Comparison of ENCODE assay signal across 21 cellular contexts in the genomic region with DNA sequence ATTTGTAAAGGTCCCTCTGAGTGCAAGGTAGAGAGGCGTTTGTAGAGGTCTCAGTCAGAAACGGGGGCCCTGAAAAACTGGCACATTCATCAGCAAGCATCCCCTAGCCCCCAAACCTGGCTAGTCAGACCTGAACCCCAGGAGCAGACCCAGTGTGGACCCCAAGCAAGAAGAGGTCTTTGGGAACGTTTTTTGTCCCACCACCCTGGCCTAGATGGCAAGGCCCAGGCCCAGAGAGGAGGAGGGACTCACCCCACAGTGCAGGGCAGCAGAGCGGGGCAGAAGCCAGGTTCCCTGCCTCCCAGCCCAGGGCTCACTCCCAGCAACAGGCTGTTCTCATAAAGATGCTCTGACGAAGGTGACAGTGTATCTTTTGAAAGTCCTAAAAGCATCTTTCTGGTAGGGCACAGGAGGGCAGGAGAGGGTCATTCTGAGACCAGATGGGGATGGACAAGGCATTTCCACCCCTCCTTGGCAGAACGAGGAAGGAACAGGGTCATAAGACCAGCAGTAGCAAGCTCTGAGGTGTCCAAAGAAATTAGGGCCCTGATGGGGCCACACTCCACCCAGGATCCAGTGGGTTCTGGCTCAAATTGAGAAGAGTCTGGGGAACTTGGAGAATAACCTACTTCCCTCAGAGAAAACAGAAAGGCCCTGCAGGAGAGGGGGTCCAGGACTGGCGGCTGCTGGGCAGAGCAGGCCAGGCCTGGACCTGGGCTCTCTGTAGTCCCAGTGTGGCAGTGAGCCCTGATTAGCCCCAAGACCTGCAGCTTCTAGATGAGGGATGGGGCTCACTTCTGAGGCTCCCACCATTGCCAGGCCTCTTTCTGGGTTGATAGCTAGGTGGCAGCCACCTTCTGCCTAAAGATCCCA. TPM values are rescaled to one million over a fixed set of nuclear protein-coding genes. Genes with fewer than 3 reads are reported as not detected.
DNase-seq lines count a peak whose midpoint lies in the region; ATAC-seq and TF ChIP-seq lines count a peak whose summit lies in the region.
"Had no signal": no experiment of that assay in that cellular context is flagged by ENCODE, and none has a peak within 500 bp of the region (broad histone marks: within the 10 kb centered on the region; RNA-seq: fewer than 3 reads in every experiment).

No MANE protein-coding gene starts in this region.

- TF ChIP-seq POLR2A in heart left ventricle (IDR thresholded peaks at IDR 0.05): no peak
- no peak for TF ChIP-seq POLR2A in prostate gland (IDR thresholded peaks at IDR 0.05)

- H3K9me3 ChIP-seq in heart left ventricle (no peaks in the 10 kb centered on the region), prostate gland (no peaks in the 10 kb centered on the region)
- H3K9me3 ChIP-seq in naive thymus-derived CD4-positive, alpha-beta T cell (ENCODE audit: control insufficient read depth in 2 of 3, low read length in 3 of 3): no peaks in the 10 kb centered on the region
- H3K9me3 ChIP-seq: BE2C, pancreas, tibial artery had no signal

- peak overlapping the region; percentile 41 for H3K27ac Mint-ChIP-seq in activated T-helper 17 cell treated with anti-CD3 and anti-CD28 coated beads, Interleukin-2, amount 50 U/mL, for 72 hours
- H3K27ac Mint-ChIP-seq in naive thymus-derived CD4-positive, alpha-beta T cell: peak overlapping the region in 1 of 9 donors; percentile 83
- H3K27ac Mint-ChIP-seq: mesothelial cell of epicardium, T-cell had no signal

- H3K36me3 ChIP-seq in heart left ventricle (no peaks in the 10 kb centered on the region), prostate gland (no peaks in the 10 kb centered on the region)
- no peaks in the 10 kb centered on the region for H3K36me3 ChIP-seq in naive thymus-derived CD4-positive, alpha-beta T cell (ENCODE audit: control insufficient read depth in 2 of 3, insufficient read depth in 3 of 3, low read length in 3 of 3)
- H3K36me3 ChIP-seq: BE2C, pancreas, tibial artery had no signal

- H3K27me3 Mint-ChIP-seq in activated T-helper 17 cell treated with anti-CD3 and anti-CD28 coated beads, Interleukin-2, amount 50 U/mL, for 72 hours: no peaks in the 10 kb centered on the region
- peaks cover 0 to 9% (median 0%) of the 10 kb centered on the region in 5 donors for H3K27me3 Mint-ChIP-seq in naive thymus-derived CD4-positive, alpha-beta T cell

- WGBS in heart left ventricle, 4 donors: 82 to 89% (median 88%) methylated on average over 6 to 7 of the region's 7 CpGs
- 80% methylated on average over 7 of the region's 7 CpGs for WGBS in prostate gland

- H3K27me3 ChIP-seq in heart left ventricle (no peaks in the 10 kb centered on the region), prostate gland (replicated peaks; ENCODE audit: insufficient read depth) (no peaks in the 10 kb centered on the region)
- no peaks in the 10 kb centered on the region for H3K27me3 ChIP-seq in naive thymus-derived CD4-positive, alpha-beta T cell (ENCODE audit: control insufficient read depth in 2 of 2, insufficient read depth in 2 of 2, low read length in 2 of 2)
- H3K27me3 ChIP-seq: BE2C, pancreas, tibial artery had no signal

- H3K27ac ChIP-seq in heart left ventricle (peak overlapping the region; percentile 64 to 93 (median 82)), prostate gland (peak overlapping the region; percentile 49 to 61)
- no peak overlapping the region for H3K27ac ChIP-seq in naive thymus-derived CD4-positive, alpha-beta T cell (ENCODE audit: low read depth, low read length)
- H3K27ac ChIP-seq: pancreas had no signal

- CTCF ChIA-PET in naive thymus-derived CD4-positive, alpha-beta T cell (lab: Charles Lee): no interaction called here

- no peaks in the 10 kb centered on the region for H3K36me3 Mint-ChIP-seq in activated T-helper 17 cell treated with anti-CD3 and anti-CD28 coated beads, Interleukin-2, amount 50 U/mL, for 72 hours (ENCODE audit: low read depth)
- H3K36me3 Mint-ChIP-seq in naive thymus-derived CD4-positive, alpha-beta T cell: no peaks in the 10 kb centered on the region
- H3K36me3 Mint-ChIP-seq: T-cell had no signal

- intact Hi-C loops in heart left ventricle (cut with DNase I) (no loop called here), prostate gland (cut with DNase I) (no loop called here)
- intact Hi-C loops in naive thymus-derived CD4-positive, alpha-beta T cell (cut with micrococcal nuclease): no loop called here

- H3K4me1 ChIP-seq in heart left ventricle (peaks cover 12 to 39% (median 26%) of the 10 kb centered on the region in 12 donors), prostate gland (replicated peaks) (no peaks in the 10 kb centered on the region)
- no peaks in the 10 kb centered on the region for H3K4me1 ChIP-seq in naive thymus-derived CD4-positive, alpha-beta T cell (ENCODE audit: control insufficient read depth in 2 of 2, insufficient read depth in 2 of 2, low read length in 2 of 2)
- H3K4me1 ChIP-seq: BE2C, pancreas had no signal

- POLR2A ChIA-PET in naive thymus-derived CD4-positive, alpha-beta T cell (lab: Charles Lee): no interaction called here

- no peaks in the 10 kb centered on the region for H3K4me1 Mint-ChIP-seq in activated T-helper 17 cell treated with anti-CD3 and anti-CD28 coated beads, Interleukin-2, amount 50 U/mL, for 72 hours
- H3K4me1 Mint-ChIP-seq in naive thymus-derived CD4-positive, alpha-beta T cell: no peaks in the 10 kb centered on the region
- H3K4me1 Mint-ChIP-seq: T-cell had no signal

- H3K4me3 ChIP-seq in heart left ventricle (no peak overlapping the region), prostate gland (no peak overlapping the region)
- no peak overlapping the region for H3K4me3 ChIP-seq in naive thymus-derived CD4-positive, alpha-beta T cell (ENCODE audit: low read length)
- H3K4me3 ChIP-seq: pancreas, tibial artery had no signal

- no peaks in the 10 kb centered on the region for H3K9me3 Mint-ChIP-seq in activated T-helper 17 cell treated with anti-CD3 and anti-CD28 coated beads, Interleukin-2, amount 50 U/mL, for 72 hours
- no peaks in the 10 kb centered on the region for H3K9me3 Mint-ChIP-seq in naive thymus-derived CD4-positive, alpha-beta T cell
- H3K9me3 Mint-ChIP-seq: activated T-cell treated with anti-CD3 and anti-CD28 coated beads, Interleukin-2, amount 50 U/mL, for 4 hours; T-cell had no signal

- DNase-seq in ELF-1 (ENCODE audit: low read depth, low spot score): peak; percentile 1
- peak in 3 of 5 donors; percentile 12 to 22 (median 20) for DNase-seq in heart left ventricle
- no peak for DNase-seq in prostate gland (ENCODE audit: low spot score)
- no peak for DNase-seq in NOMO-1 treated with dmso at 0.1 percent for 144 hours (lab: John Stamatoyannopoulos, UW; ENCODE audit: unreplicated experiment)
- no peak for DNase-seq in naive thymus-derived CD4-positive, alpha-beta T cell
- no peak for DNase-seq in HuH-7 (ENCODE audit: low spot score)
- DNase-seq: activated CD4-positive, CD25-positive, alpha-beta regulatory T cell; activated T-cell treated with anti-CD3 and anti-CD28 coated beads, Interleukin-2, amount 50 U/mL, for 4 hours; BE2C; DMS53; NCI-H187 treated with DMSO at 0.1 percent for 48 hours; NCI-H524 treated with DMSO at 0.1 percent for 48 hours; stimulated activated CD4-positive, alpha-beta T cell treated with anti-CD3 and anti-CD28 coated beads, Interleukin-15, amount 100 ng/mL, for 24 hours had no signal

- ATAC-seq in activated T-helper 17 cell treated with anti-CD3 and anti-CD28 coated beads, Interleukin-2, amount 50 U/mL, for 72 hours (replicated peaks): no peak
- ATAC-seq in heart left ventricle (peak; percentile 5 to 27 (median 12)), GM19035 (IDR thresholded peaks at IDR 0.05; ENCODE audit: unreplicated experiment) (no peak)
- no peak for ATAC-seq in naive thymus-derived CD4-positive, alpha-beta T cell
- ATAC-seq: activated T-cell treated with anti-CD3 and anti-CD28 coated beads, Interleukin-2, amount 50 U/mL, for 4 hours; pancreas had no signal

- TF ChIP-seq CTCF in heart left ventricle (IDR thresholded peaks at IDR 0.05) (no peak), prostate gland (IDR thresholded peaks at IDR 0.05) (no peak)

- no peak overlapping the region for H3K4me3 Mint-ChIP-seq in activated T-helper 17 cell treated with anti-CD3 and anti-CD28 coated beads, Interleukin-2, amount 50 U/mL, for 72 hours
- no peak overlapping the region for H3K4me3 Mint-ChIP-seq in naive thymus-derived CD4-positive, alpha-beta T cell
- H3K4me3 Mint-ChIP-seq: activated T-cell treated with anti-CD3 and anti-CD28 coated beads, Interleukin-2, amount 50 U/mL, for 4 hours; mesothelial cell of epicardium; T-cell had no signal

RNA-seq across cellular contexts. Expression of gene ADRA2B, which starts 18.2 kb away (rescaled TPM):
- 1 to 10 TPM in 1 of 2 donors, under 1 TPM in 1; 0.09 to 1.3 TPM for total RNA-seq in activated T-helper 17 cell treated with anti-CD3 and anti-CD28 coated beads, Interleukin-2, amount 50 U/mL, for 72 hours
- total RNA-seq in heart left ventricle (1 to 10 TPM; 2.2 to 6.1 (median 3.6) TPM), prostate gland (1 to 10 TPM in 1 of 2 donors, under 1 TPM in 1; 0.23 to 5.0 TPM)
- polyA plus RNA-seq in heart left ventricle: 1 to 10 TPM; 1.5 to 3.5 TPM
- under 1 TPM in 3 of 5 experiments, not detected in 2; 0.15 to 0.93 (median 0.76) TPM for total RNA-seq in naive thymus-derived CD4-positive, alpha-beta T cell
- not detected for polyA plus RNA-seq in naive thymus-derived CD4-positive, alpha-beta T cell
- total RNA-seq: M059J had no signal

RNA-seq across cellular contexts. Expression of gene ASTL, which starts 40.1 kb away (rescaled TPM):
- 1 to 10 TPM in 1 of 2 donors, under 1 TPM in 1; 0.93 to 6.9 TPM for total RNA-seq in activated T-helper 17 cell treated with anti-CD3 and anti-CD28 coated beads, Interleukin-2, amount 50 U/mL, for 72 hours
- not detected for total RNA-seq in heart left ventricle
- polyA plus RNA-seq in heart left ventricle: under 1 TPM in 1 of 2 donors, not detected in 1; 0.14 TPM
- under 1 TPM in 1 of 2 donors, not detected in 1; 0.57 TPM for total RNA-seq in prostate gland
- 1 to 10 TPM in 2 of 5 experiments, under 1 TPM in 3; 0.65 to 7.5 (median 0.86) TPM for total RNA-seq in naive thymus-derived CD4-positive, alpha-beta T cell
- under 1 TPM in 1 of 2 donors, not detected in 1; 0.19 TPM for polyA plus RNA-seq in naive thymus-derived CD4-positive, alpha-beta T cell
- total RNA-seq: dermis microvascular lymphatic vessel endothelial cell, pancreas had no signal

RNA-seq across cellular contexts. Expression of gene DUSP2, which starts 47.1 kb away (rescaled TPM):
- total RNA-seq in activated T-helper 17 cell treated with anti-CD3 and anti-CD28 coated beads, Interleukin-2, amount 50 U/mL, for 72 hours: 100 to 1,000 TPM in 1 of 2 donors, 10 to 100 TPM in 1; 82.0 to 379 TPM
- total RNA-seq in heart left ventricle (10 to 100 TPM in 1 of 9 donors, 1 to 10 TPM in 6, under 1 TPM in 2; 0.56 to 11.1 (median 2.7) TPM), prostate gland (10 to 100 TPM in 1 of 2 donors, 1 to 10 TPM in 1; 5.2 to 45.7 TPM)
- polyA plus RNA-seq in heart left ventricle: 10 to 100 TPM in 1 of 2 donors, 1 to 10 TPM in 1; 1.4 to 23.1 TPM
- 100 to 1,000 TPM in 2 of 5 experiments, 10 to 100 TPM in 3; 22.1 to 255 (median 50.3) TPM for total RNA-seq in naive thymus-derived CD4-positive, alpha-beta T cell
- 10 to 100 TPM; 21.0 to 25.6 TPM for polyA plus RNA-seq in naive thymus-derived CD4-positive, alpha-beta T cell

Comparison
In these comparisons a context has a peak if more than half of its experiments do, and no peak if none do; other contexts are left out.
1. DNase-seq: peak in ELF-1 (single experiment) and heart left ventricle (3 of 5); none in prostate gland (single experiment), NOMO-1 treated with dmso at 0.1 percent for 144 hours (single experiment), naive thymus-derived CD4-positive, alpha-beta T cell (0 of 9) and HuH-7 (single experiment).
2. ATAC-seq: peak in heart left ventricle (4 of 4); none in activated T-helper 17 cell treated with anti-CD3 and anti-CD28 coated beads, Interleukin-2, amount 50 U/mL, for 72 hours (single experiment), naive thymus-derived CD4-positive, alpha-beta T cell (single experiment) and GM19035 (single experiment).